2 cellular contexts compared by ENCODE assay signal in the genomic region with DNA sequence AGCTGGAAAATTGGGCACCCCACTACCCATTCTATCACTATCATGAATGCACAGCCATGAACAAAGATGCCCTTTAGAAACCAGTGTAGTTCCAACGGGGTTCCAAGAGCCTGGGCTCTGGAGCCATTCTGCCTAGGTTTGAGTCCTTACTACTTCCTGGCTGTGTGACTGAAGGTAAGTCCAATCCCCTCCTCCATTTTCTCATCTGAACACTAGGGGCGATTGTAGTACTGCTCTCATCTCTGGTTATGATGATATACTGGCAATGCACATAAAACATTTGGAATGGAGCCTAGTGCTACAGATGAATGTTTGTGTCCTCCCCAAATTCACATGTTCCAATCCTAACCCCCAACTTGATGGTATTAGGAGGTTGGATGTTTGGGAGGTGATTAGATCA.
TF ChIP-seq lines count a peak whose summit lies in the region.

No MANE protein-coding gene starts in this region.

TF ChIP-seq in A549, 52 proteins besides CTCF, POLR2A, EP300 and RAD21:
- no peak for TF ChIP-seq TFCP2L1 (CRISPR knock-in tag; IDR thresholded peaks at IDR 0.05)
- no peak for TF ChIP-seq MYC (IDR thresholded peaks at IDR 0.05; ENCODE audit: borderline replicate concordance, low read length)
- TF ChIP-seq, protein P1, sequence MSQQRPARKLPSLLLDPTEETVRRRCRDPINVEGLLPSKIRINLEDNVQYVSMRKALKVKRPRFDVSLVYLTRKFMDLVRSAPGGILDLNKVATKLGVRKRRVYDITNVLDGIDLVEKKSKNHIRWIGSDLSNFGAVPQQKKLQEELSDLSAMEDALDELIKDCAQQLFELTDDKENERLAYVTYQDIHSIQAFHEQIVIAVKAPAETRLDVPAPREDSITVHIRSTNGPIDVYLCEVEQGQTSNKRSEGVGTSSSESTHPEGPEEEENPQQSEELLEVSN (IDR thresholded peaks at IDR 0.05; ENCODE audit: borderline replicate concordance, low read depth), result no peak
- no peak for TF ChIP-seq JUN (IDR thresholded peaks at IDR 0.05)
- TF ChIP-seq FOSL2 (IDR thresholded peaks at IDR 0.05), result no peak
- no peak for TF ChIP-seq FOSL2 (CRISPR knock-in tag; IDR thresholded peaks at IDR 0.05)
- TF ChIP-seq NR3C1 (IDR thresholded peaks at IDR 0.05), result no peak
- no peak for TF ChIP-seq CEBPB (IDR thresholded peaks at IDR 0.05)
- no peak for TF ChIP-seq HMGXB4 (CRISPR knock-in tag; IDR thresholded peaks at IDR 0.05; ENCODE audit: borderline replicate concordance)
- TF ChIP-seq RNF2 (IDR thresholded peaks at IDR 0.05; ENCODE audit: borderline replicate concordance, low read depth), result no peak
- no peak for TF ChIP-seq CBX8 (IDR thresholded peaks at IDR 0.05)

TF ChIP-seq in GM12878, 131 proteins besides CTCF, POLR2A, EP300 and RAD21:
- TF ChIP-seq WRNIP1 (IDR thresholded peaks at IDR 0.05; ENCODE audit: borderline replicate concordance, low read depth, low read length) (no peak), PAX5 (IDR thresholded peaks at IDR 0.05; ENCODE audit: borderline replicate concordance, low read depth, low read length) (no peak), CBX3 (IDR thresholded peaks at IDR 0.05; ENCODE audit: borderline replicate concordance, low read depth) (no peak), SREBF2 (IDR thresholded peaks at IDR 0.05; ENCODE audit: low read length) (no peak), NFYA (IDR thresholded peaks at IDR 0.05; ENCODE audit: borderline replicate concordance, low read depth, low read length) (no peak), RCOR1 (conservative IDR thresholded peaks at IDR 0.05; ENCODE audit: low read depth, low read length) (no peak), EED (IDR thresholded peaks at IDR 0.05; ENCODE audit: low read depth) (no peak), CUX1 (IDR thresholded peaks at IDR 0.05; ENCODE audit: insufficient replicate concordance, low read depth, low read length) (no peak), DPF2 (IDR thresholded peaks at IDR 0.05) (no peak), ESRRA (IDR thresholded peaks at IDR 0.05; ENCODE audit: low read length) (no peak), NFXL1 (IDR thresholded peaks at IDR 0.05; ENCODE audit: borderline replicate concordance) (no peak), HSF1 (IDR thresholded peaks at IDR 0.05; ENCODE audit: low read depth, low read length) (no peak)
